Comparison of ENCODE assay signal across 10 cellular contexts in the genomic region with DNA sequence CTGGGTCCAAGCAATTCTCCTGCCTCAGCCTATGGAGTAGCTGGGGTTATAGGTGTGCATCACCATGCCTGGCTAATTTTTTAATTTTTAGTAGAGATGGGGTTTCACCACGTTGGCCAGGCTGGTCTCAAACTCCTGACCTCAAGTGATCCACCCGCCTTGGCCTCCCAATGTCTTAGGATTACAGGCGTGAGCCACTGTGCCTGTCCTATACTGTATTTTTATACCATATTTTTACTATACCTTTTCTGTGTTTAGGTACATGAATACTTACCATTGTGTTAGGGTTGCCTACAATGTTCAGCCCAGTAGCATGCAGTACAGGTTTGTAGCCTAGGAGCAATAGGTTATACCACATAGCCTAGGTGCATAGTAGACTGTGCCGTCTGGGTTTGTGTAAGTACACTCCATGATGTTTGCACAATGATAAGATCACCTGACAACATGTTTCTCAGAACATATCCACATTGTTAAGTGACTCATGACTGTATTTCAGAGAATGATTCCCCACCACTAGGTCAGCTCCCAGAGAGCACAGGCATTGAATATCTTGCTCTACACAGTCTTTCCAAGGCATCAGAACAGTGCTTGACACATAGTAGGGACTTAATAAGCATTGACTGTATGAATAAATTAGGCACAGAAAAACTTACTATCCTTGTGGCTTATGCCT. TPM values are rescaled to one million over a fixed set of nuclear protein-coding genes. Genes with fewer than 3 reads are reported as not detected.
DNase-seq lines count a peak whose midpoint lies in the region; ATAC-seq and TF ChIP-seq lines count a peak whose summit lies in the region.
"Had no signal": no experiment of that assay in that cellular context is flagged by ENCODE, and none has a peak within 500 bp of the region (broad histone marks: within the 10 kb centered on the region; RNA-seq: fewer than 3 reads in every experiment).

No MANE protein-coding gene starts in this region.

- no peaks in the 10 kb centered on the region for H3K27me3 Mint-ChIP-seq in activated T-helper 17 cell treated with anti-CD3 and anti-CD28 coated beads, Interleukin-2, amount 50 U/mL, for 72 hours

- no peaks in the 10 kb centered on the region for H3K36me3 Mint-ChIP-seq in activated T-helper 17 cell treated with anti-CD3 and anti-CD28 coated beads, Interleukin-2, amount 50 U/mL, for 72 hours (ENCODE audit: low read depth)
- H3K36me3 Mint-ChIP-seq: immature natural killer cell had no signal

- TF ChIP-seq CTCF in C4-2B (conservative IDR thresholded peaks at IDR 0.05): no peak; the same call in 1 of the 2 replicates
- no peak for TF ChIP-seq CTCF in left lung (IDR thresholded peaks at IDR 0.05)

- no peaks in the 10 kb centered on the region for H3K36me3 ChIP-seq in left lung

- H3K4me3 ChIP-seq in left lung: no peak overlapping the region

- peak; percentile 93 for ATAC-seq in activated T-helper 17 cell treated with anti-CD3 and anti-CD28 coated beads, Interleukin-2, amount 50 U/mL, for 72 hours (replicated peaks)
- ATAC-seq in left lung: peak; percentile 94
- ATAC-seq in HG02840 (IDR thresholded peaks at IDR 0.05; ENCODE audit: low FRiP score, unreplicated experiment): no peak

- H3K27ac ChIP-seq in C4-2B: peak overlapping the region; percentile 50; the same call in 1 of the 2 replicates
- no peak overlapping the region for H3K27ac ChIP-seq in left lung
- H3K27ac ChIP-seq: HL-60 had no signal

- no peaks in the 10 kb centered on the region for H3K4me1 ChIP-seq in left lung

- H3K27me3 ChIP-seq in left lung: no peaks in the 10 kb centered on the region

- H3K27ac Mint-ChIP-seq in activated T-helper 17 cell treated with anti-CD3 and anti-CD28 coated beads, Interleukin-2, amount 50 U/mL, for 72 hours: no peak overlapping the region
- H3K27ac Mint-ChIP-seq: immature natural killer cell had no signal

- H3K4me3 Mint-ChIP-seq in activated T-helper 17 cell treated with anti-CD3 and anti-CD28 coated beads, Interleukin-2, amount 50 U/mL, for 72 hours: no peak overlapping the region
- H3K4me3 Mint-ChIP-seq: immature natural killer cell had no signal

- DNase-seq in HuH-7.5 (ENCODE audit: low spot score): peak; percentile 25
- no peak for DNase-seq in left lung
- no peak for DNase-seq in AG20443 (ENCODE audit: low spot score)
- no peak for DNase-seq in NCI-H2227 (lab: John Stamatoyannopoulos, UW; ENCODE audit: unreplicated experiment)
- DNase-seq in cardiac septum (ENCODE audit: low spot score): no peak
- DNase-seq: immature natural killer cell had no signal

- no peaks in the 10 kb centered on the region for H3K9me3 Mint-ChIP-seq in activated T-helper 17 cell treated with anti-CD3 and anti-CD28 coated beads, Interleukin-2, amount 50 U/mL, for 72 hours
- H3K9me3 Mint-ChIP-seq: immature natural killer cell had no signal

- H3K4me1 Mint-ChIP-seq in activated T-helper 17 cell treated with anti-CD3 and anti-CD28 coated beads, Interleukin-2, amount 50 U/mL, for 72 hours: peaks cover 5% of the 10 kb centered on the region

- peaks cover 0 to 7% of the 10 kb centered on the region in 2 donors for H3K9me3 ChIP-seq in left lung

- intact Hi-C loops in left lung (cut with DNase I): no loop called here
- intact Hi-C loops in cardiac septum (cut with DNase I): no loop called here

RNA-seq across cellular contexts. Expression of a gene that starts 6.0 kb away (rescaled TPM):
- total RNA-seq in activated T-helper 17 cell treated with anti-CD3 and anti-CD28 coated beads, Interleukin-2, amount 50 U/mL, for 72 hours: 1 to 10 TPM; 2.1 to 3.7 TPM
- total RNA-seq in left lung (1 to 10 TPM; 6.8 to 6.9 TPM), cardiac septum (8.7 TPM)
